In genomic region chr9:36162211-36162610, GRCh38 we compare ENCODE assay signal across 22 cellular contexts. TPM values are rescaled to one million over a fixed set of nuclear protein-coding genes. Genes with fewer than 3 reads are reported as not detected.
DNase-seq lines count a peak whose midpoint lies in the region; ATAC-seq and TF ChIP-seq lines count a peak whose summit lies in the region.
"Had no signal": no experiment of that assay in that cellular context is flagged by ENCODE, and none has a peak within 500 bp of the region (broad histone marks: within the 10 kb centered on the region; RNA-seq: fewer than 3 reads in every experiment).

No MANE protein-coding gene starts in this region.

- peak overlapping the region; percentile 83 to 84 for H3K4ac ChIP-seq in mesenchymal stem cell (ENCODE audit: low read depth in 1 of 2, low read length in 2 of 2)

- intact Hi-C loops in gastrocnemius medialis (cut with DNase I; ENCODE audit: low total_unique reads) (loop anchor here (10.0 kb wide), 1 partner anchor 127 kb away; the partner anchor contains the start of gene RECK), testis (cut with DNase I; ENCODE audit: low total_unique reads) (loop anchor here (10.0 kb wide), 1 partner anchor 57 kb away; no protein-coding TSS in a partner anchor)

- H3K9ac ChIP-seq in mesenchymal stem cell (ENCODE audit: low read length) = no peak overlapping the region

- H2BK12ac ChIP-seq in mesenchymal stem cell (ENCODE audit: low read length in 2 of 2) = peak overlapping the region; percentile 7 to 96

- H3K4me1 ChIP-seq in mesenchymal stem cell (ENCODE audit: control insufficient read depth, insufficient read depth, low read depth, low read length) = peaks cover 32% of the 10 kb centered on the region
- H3K4me1 ChIP-seq in gastrocnemius medialis = peaks cover 2 to 18% of the 10 kb centered on the region in 2 donors
- peaks cover 5% of the 10 kb centered on the region for H3K4me1 ChIP-seq in effector memory CD4-positive, alpha-beta T cell (ENCODE audit: control insufficient read depth, insufficient read depth, low read length, poor library complexity, severe bottlenecking)
- H3K4me1 ChIP-seq in testis = peaks cover 9% of the 10 kb centered on the region

- H2BK5ac ChIP-seq in mesenchymal stem cell (ENCODE audit: low read depth, low read length, poor library complexity, severe bottlenecking) = peak overlapping the region; percentile 74

- peak; percentile 44 for DNase-seq in ELF-1 (ENCODE audit: low read depth, low spot score)
- no peak for DNase-seq in WTC11 (ENCODE audit: low spot score)
- DNase-seq in mesenchymal stem cell = no peak
- no peak for DNase-seq in gastrocnemius medialis
- no peak for DNase-seq in effector memory CD4-positive, alpha-beta T cell
- DNase-seq in testis = no peak
- no peak for DNase-seq in NOMO-1 (lab: John Stamatoyannopoulos, UW; ENCODE audit: unreplicated experiment in 2 of 2)
- no peak for DNase-seq in KG1 (lab: John Stamatoyannopoulos, UW)
- DNase-seq: activated CD4-positive, alpha-beta T cell treated with anti-CD3 and anti-CD28 coated beads, Interleukin-2, amount 10 ng/mL, durations not matched to agents 7 days and 5 days; activated naive CD4-positive, alpha-beta T cell treated with anti-CD3 and anti-CD28 coated beads, Interleukin-2, amount 10 ng/mL, durations not matched to agents 7 days and 5 days; activated T-cell treated with anti-CD3 and anti-CD28 coated beads for 4 hours; BE2C; body of pancreas; DMS 273 treated with DMSO at 0.1 percent for 48 hours; dorsolateral prefrontal cortex; HCEC 1CT; left colon; NCI-H1694; NCI-H345; stimulated activated CD4-positive, alpha-beta T cell treated with anti-CD3 and anti-CD28 coated beads, Interleukin-15, amount 100 ng/mL, for 24 hours had no signal

- peak overlapping the region; percentile 99 for H3K27ac Mint-ChIP-seq in WTC11
- H3K27ac Mint-ChIP-seq: activated CD4-positive, alpha-beta T cell treated with anti-CD3 and anti-CD28 coated beads, Interleukin-2, amount 10 ng/mL, durations not matched to agents 7 days and 5 days; activated naive CD4-positive, alpha-beta T cell treated with anti-CD3 and anti-CD28 coated beads, Interleukin-2, amount 10 ng/mL, durations not matched to agents 7 days and 5 days had no signal

- no peak for ATAC-seq in WTC11
- no peak for ATAC-seq in gastrocnemius medialis
- ATAC-seq: body of pancreas, left colon had no signal

- H3K36me3 Mint-ChIP-seq in WTC11 = peaks cover 9% of the 10 kb centered on the region

- H2BK120ac ChIP-seq in mesenchymal stem cell (ENCODE audit: low read depth, low read length) = peak overlapping the region; percentile 54

- H3K23ac ChIP-seq in mesenchymal stem cell (ENCODE audit: low read length in 2 of 2) = no peak overlapping the region

- no peak overlapping the region for H3K4me2 ChIP-seq in mesenchymal stem cell (ENCODE audit: low read length, poor library complexity, severe bottlenecking)

- peaks cover 9% of the 10 kb centered on the region; the same call in 1 of the 2 replicates for H3K9me3 Mint-ChIP-seq in WTC11
- H3K9me3 Mint-ChIP-seq: activated naive CD4-positive, alpha-beta T cell treated with anti-CD3 and anti-CD28 coated beads, Interleukin-2, amount 10 ng/mL, durations not matched to agents 7 days and 5 days had no signal

- no peak overlapping the region for H3K4me3 Mint-ChIP-seq in WTC11
- H3K4me3 Mint-ChIP-seq: activated CD4-positive, alpha-beta T cell treated with anti-CD3 and anti-CD28 coated beads, Interleukin-2, amount 10 ng/mL, durations not matched to agents 7 days and 5 days; activated naive CD4-positive, alpha-beta T cell treated with anti-CD3 and anti-CD28 coated beads, Interleukin-2, amount 10 ng/mL, durations not matched to agents 7 days and 5 days had no signal

- peak overlapping the region in 1 of 2 experiments; percentile 58 for H3K14ac ChIP-seq in mesenchymal stem cell (ENCODE audit: low read length in 2 of 2)

- peak overlapping the region; percentile 45 for H4K8ac ChIP-seq in mesenchymal stem cell (ENCODE audit: low read length)

- H3K27me3 ChIP-seq in mesenchymal stem cell (ENCODE audit: control insufficient read depth in 1 of 2, insufficient read depth in 1 of 2, low read length in 2 of 2) = no peaks in the 10 kb centered on the region
- peaks cover 0 to 9% (median 5%) of the 10 kb centered on the region in 3 donors for H3K27me3 ChIP-seq in gastrocnemius medialis
- H3K27me3 ChIP-seq in effector memory CD4-positive, alpha-beta T cell (replicated peaks; ENCODE audit: control insufficient read depth, insufficient read depth, low read length, poor library complexity, severe bottlenecking) = no peaks in the 10 kb centered on the region
- H3K27me3 ChIP-seq in testis = no peaks in the 10 kb centered on the region
- H3K27me3 ChIP-seq: BE2C, body of pancreas, dorsolateral prefrontal cortex had no signal

- WGBS in mesenchymal stem cell = 94% methylated on average over 14 of the region's 14 CpGs
- 93 to 95% methylated on average over 14 of the region's 14 CpGs for WGBS in testis, 2 donors

- H3K18ac ChIP-seq in mesenchymal stem cell (ENCODE audit: low read depth in 1 of 2, low read length in 2 of 2) = peak overlapping the region; percentile 86 to 87

- no peak overlapping the region for H2AFZ ChIP-seq in mesenchymal stem cell (ENCODE audit: low read depth, low read length)

- TF ChIP-seq POLR2A in gastrocnemius medialis (IDR thresholded peaks at IDR 0.05) (no peak), testis (IDR thresholded peaks at IDR 0.05) (no peak)

- CTCF ChIA-PET in WTC11 (lab: Charles Lee) = interaction anchor here (0.7 to 5.3 kb wide), 6 partner anchors 14 to 370 kb away, joined by 3 to 131 read pairs (median 6); partner anchors contain the start of genes CLTA and GLIPR2

- H3K36me3 ChIP-seq in mesenchymal stem cell (ENCODE audit: control insufficient read depth in 1 of 2, insufficient read depth in 2 of 2, low read depth in 1 of 2, low read length in 2 of 2) = peaks cover 0 to 3% of the 10 kb centered on the region in 2 experiments
- no peaks in the 10 kb centered on the region for H3K36me3 ChIP-seq in gastrocnemius medialis
- H3K36me3 ChIP-seq in effector memory CD4-positive, alpha-beta T cell (ENCODE audit: control insufficient read depth, insufficient read depth, low read length) = peaks cover 18% of the 10 kb centered on the region
- no peaks in the 10 kb centered on the region for H3K36me3 ChIP-seq in testis (ENCODE audit: low read depth, missing control alignments)
- H3K36me3 ChIP-seq: BE2C, prostate gland had no signal

- TF ChIP-seq CTCF in WTC11 (IDR thresholded peaks at IDR 0.05) = no peak
- no peak for TF ChIP-seq CTCF in gastrocnemius medialis (IDR thresholded peaks at IDR 0.05 in 4 of 5, conservative IDR thresholded peaks at IDR 0.05 in 1 of 5)
- no peak for TF ChIP-seq CTCF in testis (IDR thresholded peaks at IDR 0.05)

- peaks cover 49% of the 10 kb centered on the region for H3K4me1 Mint-ChIP-seq in WTC11

- H3K27ac ChIP-seq in mesenchymal stem cell (ENCODE audit: low read length, poor library complexity, severe bottlenecking) (peak overlapping the region; percentile 99), gastrocnemius medialis (peak overlapping the region in 3 of 4 donors; percentile 61 to 71 (median 63)), testis (no peak overlapping the region)
- H3K27ac ChIP-seq in effector memory CD4-positive, alpha-beta T cell (ENCODE audit: insufficient read depth, low read length, poor library complexity, severe bottlenecking) = no peak overlapping the region

- in situ Hi-C loops in gastrocnemius medialis (cut with MboI; ENCODE audit: low sequenced_read_pairs in 4 of 4) = no loop called here

- H3K4me3 ChIP-seq in mesenchymal stem cell (ENCODE audit: insufficient read depth in 1 of 2, low read depth in 1 of 2, low read length in 2 of 2) (no peak overlapping the region), gastrocnemius medialis (no peak overlapping the region), testis (no peak overlapping the region)
- no peak overlapping the region for H3K4me3 ChIP-seq in effector memory CD4-positive, alpha-beta T cell (ENCODE audit: insufficient read depth, low read depth, low read length, poor library complexity, severe bottlenecking)
- H3K4me3 ChIP-seq: body of pancreas, dorsolateral prefrontal cortex, prostate gland had no signal

- POLR2A ChIA-PET in WTC11 (lab: Charles Lee) = interaction anchor here (1.6 to 2.0 kb wide), 2 partner anchors 11 to 26 kb away, joined by 7 to 8 read pairs; partner anchors contain the start of gene GLIPR2

- peak overlapping the region; percentile 96 for H4K91ac ChIP-seq in mesenchymal stem cell (ENCODE audit: low read length)

- H3K79me1 ChIP-seq in mesenchymal stem cell (replicated peaks; ENCODE audit: low read length, poor library complexity, severe bottlenecking) = no peaks in the 10 kb centered on the region

- H3K9me3 ChIP-seq in mesenchymal stem cell (ENCODE audit: control insufficient read depth, low read length) (no peaks in the 10 kb centered on the region), gastrocnemius medialis (no peaks in the 10 kb centered on the region), testis (no peaks in the 10 kb centered on the region)
- H3K9me3 ChIP-seq in effector memory CD4-positive, alpha-beta T cell (ENCODE audit: control insufficient read depth, low read length) = no peaks in the 10 kb centered on the region
- H3K9me3 ChIP-seq: BE2C, body of pancreas, prostate gland had no signal

- peak overlapping the region; percentile 29 for H2BK15ac ChIP-seq in mesenchymal stem cell (ENCODE audit: low read depth, poor library complexity, severe bottlenecking)

- H3K27me3 Mint-ChIP-seq in WTC11 (ENCODE audit: low read depth) = peaks cover 7% of the 10 kb centered on the region; the same call in 1 of the 2 replicates

- peak overlapping the region; percentile 55 for H2AK5ac ChIP-seq in mesenchymal stem cell (ENCODE audit: low read length, severe bottlenecking)

RNA-seq across cellular contexts. Expression of gene CCIN, which starts 7.0 kb away (rescaled TPM):
- total RNA-seq in WTC11 (2021) (0.16 to 0.48 TPM (median 0.20 TPM) in 3 replicates), gastrocnemius medialis (not detected), testis (10 to 100 TPM; 48.7 to 84.8 TPM)
- 0.01 TPM for polyA plus RNA-seq in mesenchymal stem cell (2013, experiment 1 of 2)
- polyA plus RNA-seq in mesenchymal stem cell (2013, experiment 2 of 2) = 0.04 TPM
- 171 TPM for polyA plus RNA-seq in testis (ENCODE audit: insufficient read depth, low read depth, low replicate concordance)
- total RNA-seq: body of pancreas, HT-29 had no signal

RNA-seq across cellular contexts. Expression of gene GLIPR2, which starts 25.7 kb away (rescaled TPM):
- total RNA-seq in WTC11 (2021) (3.7 to 6.3 TPM (median 5.3 TPM) in 3 replicates), gastrocnemius medialis (1 to 10 TPM; 3.3 to 5.3 (median 3.9) TPM), testis (1 to 10 TPM; 3.5 to 3.9 TPM)
- polyA plus RNA-seq in mesenchymal stem cell (2013, experiment 1 of 2) = 36.0 TPM
- 35.7 TPM for polyA plus RNA-seq in mesenchymal stem cell (2013, experiment 2 of 2)
- polyA plus RNA-seq in testis (ENCODE audit: insufficient read depth, low read depth, low replicate concordance) = 19.6 TPM

RNA-seq across cellular contexts. Expression of gene CLTA, which starts 28.5 kb away (rescaled TPM):
- 213 to 220 TPM (median 220 TPM) in 3 replicates for total RNA-seq in WTC11 (2021)
- 420 TPM for polyA plus RNA-seq in mesenchymal stem cell (2013, experiment 1 of 2)
- 415 TPM for polyA plus RNA-seq in mesenchymal stem cell (2013, experiment 2 of 2)
- 10 to 100 TPM; 48.4 to 86.7 (median 69.0) TPM for total RNA-seq in gastrocnemius medialis
- 100 to 1,000 TPM; 135 to 168 TPM for total RNA-seq in testis
- polyA plus RNA-seq in testis (ENCODE audit: insufficient read depth, low read depth, low replicate concordance) = 208 TPM

Comparison
In these comparisons a context has a peak if more than half of its experiments do, and no peak if none do; other contexts are left out.
1. H3K27ac ChIP-seq: peak in mesenchymal stem cell (single experiment) and gastrocnemius medialis (3 of 4); none in effector memory CD4-positive, alpha-beta T cell (single experiment) and testis (0 of 2).
2. RNA of gene CCIN, which starts 7.0 kb away (total RNA-seq): 48.7 to 84.8 TPM in testis; 0.16 to 0.48 TPM in WTC11 and not detected in gastrocnemius medialis; every median in the first group is over 10 times any median in the second.